ENCODE assay signal across 8 cellular contexts in the genomic region with DNA sequence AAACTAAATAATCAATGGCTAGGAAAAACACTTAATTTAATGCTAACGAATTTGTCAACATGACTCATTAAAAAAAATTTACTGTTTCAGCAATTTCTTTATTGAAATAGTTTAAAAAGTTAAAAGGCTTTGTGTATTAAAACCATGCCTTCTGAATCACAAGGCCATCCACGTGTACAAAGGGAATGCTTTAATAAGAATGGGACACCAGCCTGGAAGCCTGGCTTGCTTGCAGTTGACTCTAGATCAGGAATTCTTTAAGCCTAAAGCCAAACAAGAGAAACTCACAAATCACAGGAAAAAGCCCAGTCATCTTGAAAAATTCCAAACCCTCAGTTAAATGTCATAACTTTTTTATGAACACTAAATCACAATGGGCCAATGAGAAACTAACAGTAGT.
DNase-seq lines count a peak whose midpoint lies in the region; ATAC-seq and TF ChIP-seq lines count a peak whose summit lies in the region.

No MANE protein-coding gene starts in this region.

- no peaks in the 10 kb centered on the region for H3K36me3 ChIP-seq in adrenal gland (replicated peaks in 1 of 2)

- no peaks in the 10 kb centered on the region for H3K9me3 ChIP-seq in adrenal gland (replicated peaks in 1 of 3)

- TF ChIP-seq POLR2A in adrenal gland (IDR thresholded peaks at IDR 0.05): no peak

- ATAC-seq in left cardiac atrium (peak in 1 of 2 donors; percentile 63), GM18873 (IDR thresholded peaks at IDR 0.05; ENCODE audit: low FRiP score, unreplicated experiment) (no peak)

- intact Hi-C loops in adrenal gland (cut with DNase I): no loop called here
- intact Hi-C loops in left cardiac atrium (cut with DNase I): no loop called here

- H3K4me3 ChIP-seq in adrenal gland: no peak overlapping the region
- H3K4me3 ChIP-seq in retinal pigment epithelial cell (ENCODE audit: low read length): no peak overlapping the region

- H3K27ac ChIP-seq in adrenal gland: no peak overlapping the region

- in situ Hi-C loops in G401 (cut with HindIII; ENCODE audit: low sequenced_read_pairs): no loop called here

- DNase-seq in G401 (ENCODE audit: low spot score) (peak; percentile 5), adrenal gland (peak; percentile 22 to 67 (median 40)), left cardiac atrium (peak; percentile 23), retinal pigment epithelial cell (ENCODE audit: low read depth) (peak; percentile 91), cerebellar cortex (ENCODE audit: low spot score) (no peak), NAMALWA (ENCODE audit: low spot score) (no peak), NCI-H510A (lab: John Stamatoyannopoulos, UW) (no peak)

- H3K4me1 ChIP-seq in adrenal gland (replicated peaks in 1 of 2): peaks cover 0 to 13% of the 10 kb centered on the region in 2 donors

- 16 to 40% (median 33%) methylated on average over 2 of the region's 2 CpGs for WGBS in adrenal gland, 4 donors

- no peaks in the 10 kb centered on the region for H3K27me3 ChIP-seq in adrenal gland

- TF ChIP-seq CTCF in adrenal gland (IDR thresholded peaks at IDR 0.05) (no peak), retinal pigment epithelial cell (conservative IDR thresholded peaks at IDR 0.05; ENCODE audit: low read depth, low read length) (no peak)

Comparison
In these comparisons a context has a peak if more than half of its experiments do, and no peak if none do; other contexts are left out.
1. DNase-seq: peak in G401 (single experiment), adrenal gland (7 of 7), left cardiac atrium (single experiment) and retinal pigment epithelial cell (single experiment); none in cerebellar cortex (single experiment), NAMALWA (single experiment) and NCI-H510A (single experiment).